Comparison of ENCODE assay signal across 2 cellular contexts in genomic region chr6:48928937-48929336, GRCh38.
TF ChIP-seq lines count a peak whose summit lies in the region.

No MANE protein-coding gene starts in this region.

TF ChIP-seq in HEK293T, 16 proteins besides CTCF, POLR2A, EP300 and RAD21:
- no peak for TF ChIP-seq TARDBP (IDR thresholded peaks at IDR 0.05)
- TF ChIP-seq HDGF (IDR thresholded peaks at IDR 0.05; ENCODE audit: borderline replicate concordance): no peak
- no peak for TF ChIP-seq FOXK2 (IDR thresholded peaks at IDR 0.05)

TF ChIP-seq in H1, 55 proteins besides CTCF, POLR2A, EP300 and RAD21:
- TF ChIP-seq KDM5A (IDR thresholded peaks at IDR 0.05; ENCODE audit: low read length) (no peak), CEBPB (IDR thresholded peaks at IDR 0.05; ENCODE audit: low read depth, low read length) (no peak), RNF2 (IDR thresholded peaks at IDR 0.05; ENCODE audit: borderline replicate concordance, low read depth, low read length, missing control alignments, poor library complexity, severe bottlenecking) (no peak), EGR1 (IDR thresholded peaks at IDR 0.05; ENCODE audit: borderline replicate concordance, low read depth, low read length) (no peak), ASH2L (IDR thresholded peaks at IDR 0.05; ENCODE audit: low read length) (no peak), NRF1 (IDR thresholded peaks at IDR 0.05; ENCODE audit: low read depth, low read length) (no peak), NANOG (IDR thresholded peaks at IDR 0.05; ENCODE audit: insufficient read depth, low read depth, low read length, poor library complexity, severe bottlenecking) (no peak)
